In genomic region chr5:39148983-39149534, GRCh38 we compare ENCODE assay signal across 9 cellular contexts.
DNase-seq lines count a peak whose midpoint lies in the region; ATAC-seq, FAIRE-seq and TF ChIP-seq lines count a peak whose summit lies in the region.
"Had no signal": no experiment of that assay in that cellular context is flagged by ENCODE, and none has a peak within 500 bp of the region (broad histone marks: within the 10 kb centered on the region; RNA-seq: fewer than 3 reads in every experiment).

No MANE protein-coding gene starts in this region.

- peak; percentile 5 to 22 for TF ChIP-seq CTCF in endothelial cell of umbilical vein (IDR thresholded peaks at IDR 0.05; ENCODE audit: extremely low read depth in 1 of 2, insufficient read depth in 1 of 2, low read depth in 1 of 2, low read length in 2 of 2)

- FAIRE-seq in endothelial cell of umbilical vein (lab: Jason Lieb, UNC) = peak; percentile 69

- H3K4me1 Mint-ChIP-seq in activated naive CD4-positive, alpha-beta T cell treated with anti-CD3 and anti-CD28 coated beads for 36 hours (ENCODE audit: low read depth) = peaks cover 78% of the 10 kb centered on the region

- no peaks in the 10 kb centered on the region for H3K79me2 ChIP-seq in endothelial cell of umbilical vein (ENCODE audit: control insufficient read depth, insufficient read depth, low read length)

- no peak for DNase-seq in activated naive CD4-positive, alpha-beta T cell treated with anti-CD3 and anti-CD28 coated beads for 36 hours
- no peak for DNase-seq in activated naive CD4-positive, alpha-beta T cell (lab: John Stamatoyannopoulos, UW)
- DNase-seq in RKO (ENCODE audit: low spot score) (peak; percentile 19), endothelial cell of umbilical vein (ENCODE audit: low read depth, low spot score) (peak; percentile 77), NCI-H446 (lab: John Stamatoyannopoulos, UW) (no peak), HuH-7.5 (ENCODE audit: low spot score) (no peak)
- DNase-seq: NCI-H446 treated with DMSO at 0.1 percent for 48 hours had no signal

- dilution Hi-C loops in endothelial cell of umbilical vein (cut with MboI; ENCODE audit: extremely low pct_ligation_motif_present, low sequenced_read_pairs) = no loop called here

- H3K9me1 ChIP-seq in endothelial cell of umbilical vein (replicated peaks; ENCODE audit: control insufficient read depth, extremely low read depth, insufficient read depth, low read length) = no peaks in the 10 kb centered on the region

- H3K27ac ChIP-seq in endothelial cell of umbilical vein (ENCODE audit: insufficient read depth, low read depth, low read length) = peak overlapping the region; percentile 88
- H3K27ac ChIP-seq in thymus (ENCODE audit: low read depth) = peak overlapping the region; percentile 38

- no peak overlapping the region for H3K4me3 ChIP-seq in endothelial cell of umbilical vein (replicated peaks in 1 of 3; ENCODE audit: insufficient read depth in 1 of 3, low read depth in 1 of 3, low read length in 3 of 3)
- H3K4me3 ChIP-seq in thymus (ENCODE audit: low read length) = no peak overlapping the region

- H3K9me3 Mint-ChIP-seq in activated naive CD4-positive, alpha-beta T cell treated with anti-CD3 and anti-CD28 coated beads for 36 hours = no peaks in the 10 kb centered on the region

- H3K36me3 Mint-ChIP-seq in activated naive CD4-positive, alpha-beta T cell treated with anti-CD3 and anti-CD28 coated beads for 36 hours (ENCODE audit: low read depth) = peaks cover 34% of the 10 kb centered on the region

- H3K27me3 Mint-ChIP-seq in activated naive CD4-positive, alpha-beta T cell treated with anti-CD3 and anti-CD28 coated beads for 36 hours (ENCODE audit: low read depth) = no peaks in the 10 kb centered on the region

- H3K4me1 ChIP-seq in endothelial cell of umbilical vein (ENCODE audit: control insufficient read depth, extremely low read depth, insufficient read depth, low read length) = peaks cover 10% of the 10 kb centered on the region
- peaks cover 3% of the 10 kb centered on the region for H3K4me1 ChIP-seq in thymus (ENCODE audit: control insufficient read depth, insufficient read depth, low read length)

- peak overlapping the region; percentile 47 for H2AFZ ChIP-seq in endothelial cell of umbilical vein (ENCODE audit: low read depth, low read length)

- H3K9ac ChIP-seq in endothelial cell of umbilical vein (replicated peaks; ENCODE audit: extremely low read depth, insufficient read depth, low read length) = peak overlapping the region; percentile 58

- TF ChIP-seq POLR2A in endothelial cell of umbilical vein (IDR thresholded peaks at IDR 0.05; ENCODE audit: low read depth, low read length) = no peak

- intact Hi-C loops in activated naive CD4-positive, alpha-beta T cell treated with anti-CD3 and anti-CD28 coated beads for 36 hours (cut with micrococcal nuclease) = loop anchor here (1.0 kb wide), 6 partner anchors 26 to 421 kb away; no protein-coding TSS in a partner anchor
- intact Hi-C loops in endothelial cell of umbilical vein (cut with micrococcal nuclease) = loop anchor here (1.0 to 5.0 kb wide), 8 partner anchors 32 to 421 kb away; partner anchors contain the start of genes C9 and RICTOR

- H3K4me3 Mint-ChIP-seq in activated naive CD4-positive, alpha-beta T cell treated with anti-CD3 and anti-CD28 coated beads for 36 hours = no peak overlapping the region

- CTCF ChIA-PET in activated naive CD4-positive, alpha-beta T cell treated with anti-CD3 and anti-CD28 coated beads for 36 hours (lab: Charles Lee) = interaction anchor here (0.6 to 4.9 kb wide), 6 partner anchors 22 to 265 kb away, joined by 3 to 39 read pairs (median 4); no protein-coding TSS in a partner anchor
- CTCF ChIA-PET in endothelial cell of umbilical vein (lab: Charles Lee) = no interaction called here

- TSS peak; percentile 52 for BruUV-seq in endothelial cell of umbilical vein (replicated peaks; lab: Mats Ljungman, UMichigan)

- POLR2A ChIA-PET in endothelial cell of umbilical vein (lab: Charles Lee) = interaction anchor here (1.5 kb wide), 1 partner anchor 31 kb away, joined by 9 read pairs; no protein-coding TSS in a partner anchor

- no peaks in the 10 kb centered on the region for H3K9me3 ChIP-seq in endothelial cell of umbilical vein (replicated peaks; ENCODE audit: control insufficient read depth, insufficient read depth, low read length)
- no peaks in the 10 kb centered on the region for H3K9me3 ChIP-seq in thymus (ENCODE audit: control insufficient read depth)

- H3K4me2 ChIP-seq in endothelial cell of umbilical vein (ENCODE audit: insufficient read depth, low read length) = peak overlapping the region; percentile 88

- H3K27me3 ChIP-seq in endothelial cell of umbilical vein (ENCODE audit: control insufficient read depth in 2 of 2, insufficient read depth in 2 of 2, low read length in 2 of 2) = no peaks in the 10 kb centered on the region
- no peaks in the 10 kb centered on the region for H3K27me3 ChIP-seq in thymus (ENCODE audit: control insufficient read depth, insufficient read depth)

- no peaks in the 10 kb centered on the region for H4K20me1 ChIP-seq in endothelial cell of umbilical vein (replicated peaks; ENCODE audit: control insufficient read depth, extremely low read depth, insufficient read depth, low read length)

- H3K27ac Mint-ChIP-seq in activated naive CD4-positive, alpha-beta T cell treated with anti-CD3 and anti-CD28 coated beads for 36 hours = peak overlapping the region; percentile 65

- H3K36me3 ChIP-seq in endothelial cell of umbilical vein (ENCODE audit: control insufficient read depth in 2 of 2, extremely low read depth in 1 of 2, insufficient read depth in 2 of 2, low read length in 2 of 2) (no peaks in the 10 kb centered on the region), thymus (ENCODE audit: control insufficient read depth, insufficient read depth) (peaks cover 17% of the 10 kb centered on the region)

- no peak for ATAC-seq in HG03139 (IDR thresholded peaks at IDR 0.05; ENCODE audit: unreplicated experiment)

TF ChIP-seq in endothelial cell of umbilical vein, 7 proteins besides CTCF, POLR2A, EP300 and RAD21:
- TF ChIP-seq MAX (IDR thresholded peaks at IDR 0.05; ENCODE audit: insufficient read depth, insufficient read length) = no peak
- TF ChIP-seq FOS (IDR thresholded peaks at IDR 0.05; ENCODE audit: borderline replicate concordance, insufficient read depth, low read length) = no peak
- TF ChIP-seq JUN (IDR thresholded peaks at IDR 0.05; ENCODE audit: borderline replicate concordance, insufficient read depth, insufficient read length, low read depth) = no peak
- no peak for TF ChIP-seq GATA2 (IDR thresholded peaks at IDR 0.05; ENCODE audit: insufficient read depth, insufficient read length, low read depth, low read length)
- no peak for TF ChIP-seq EZH2 (IDR thresholded peaks at IDR 0.05; ENCODE audit: borderline replicate concordance, low read depth, low read length, severe bottlenecking)
- TF ChIP-seq POLR2AphosphoS5 (IDR thresholded peaks at IDR 0.05; ENCODE audit: insufficient read depth, low read depth, low read length) = no peak
- no peak for TF ChIP-seq MYC (IDR thresholded peaks at IDR 0.05; ENCODE audit: low read depth, low read length)
TF ChIP-seq in endothelial cell of umbilical vein: peak in this region for 0.

Comparison
In these comparisons a context has a peak if more than half of its experiments do, and no peak if none do; other contexts are left out.
1. DNase-seq: peak in RKO (single experiment) and endothelial cell of umbilical vein (single experiment); none in activated naive CD4-positive, alpha-beta T cell treated with anti-CD3 and anti-CD28 coated beads for 36 hours (single experiment), activated naive CD4-positive, alpha-beta T cell (0 of 4), NCI-H446 (0 of 2) and HuH-7.5 (single experiment).